26 cellular contexts compared by ENCODE assay signal in the genomic region with DNA sequence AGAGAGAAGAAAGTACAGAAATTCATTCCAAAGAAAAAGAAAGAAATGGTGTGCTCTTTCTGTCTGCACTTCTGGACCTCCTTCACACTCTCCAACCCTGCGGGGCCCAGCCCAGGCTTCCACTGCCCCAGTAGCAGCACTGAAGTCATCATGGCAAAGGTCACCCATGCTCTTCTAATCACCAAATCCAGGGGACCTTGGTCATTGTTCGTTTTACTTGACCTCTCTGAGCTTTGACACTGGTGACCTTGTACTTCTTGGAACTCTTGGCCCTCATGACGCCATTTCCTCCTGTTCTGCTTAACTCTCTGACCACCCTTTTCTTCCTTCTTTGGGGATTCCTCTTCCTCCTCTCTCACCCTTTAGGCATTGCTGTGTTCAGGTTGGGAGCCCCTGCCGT.
DNase-seq lines count a peak whose midpoint lies in the region; ATAC-seq and TF ChIP-seq lines count a peak whose summit lies in the region.
"Had no signal": no experiment of that assay in that cellular context is flagged by ENCODE, and none has a peak within 500 bp of the region (broad histone marks: within the 10 kb centered on the region; RNA-seq: fewer than 3 reads in every experiment).

No MANE protein-coding gene starts in this region.

- no peak overlapping the region for H2BK15ac ChIP-seq in mesendoderm (replicated peaks; ENCODE audit: low read depth)

- H3K4me1 ChIP-seq in mesendoderm (ENCODE audit: control insufficient read depth, low read depth, low read length): peaks cover 20% of the 10 kb centered on the region
- H3K4me1 ChIP-seq in upper lobe of right lung: peaks cover 36% of the 10 kb centered on the region
- H3K4me1 ChIP-seq: Caco-2 had no signal

- no peak overlapping the region for H3K18ac ChIP-seq in mesendoderm (ENCODE audit: low read length)

- no peaks in the 10 kb centered on the region for H3K79me1 ChIP-seq in mesendoderm (ENCODE audit: low read length)

- no peak overlapping the region for H3K4me2 ChIP-seq in mesendoderm (ENCODE audit: low read length)
- H3K4me2 ChIP-seq: smooth muscle cell had no signal

- H3K9me3 Mint-ChIP-seq in chondrocyte (ENCODE audit: low read depth): peaks cover 3% of the 10 kb centered on the region

- H3K23ac ChIP-seq in mesendoderm (ENCODE audit: low read length): no peak overlapping the region

- H3K4me3 ChIP-seq in mesendoderm (ENCODE audit: low read length): no peak overlapping the region
- H3K4me3 ChIP-seq in upper lobe of right lung: no peak overlapping the region
- H3K4me3 ChIP-seq: esophagus squamous epithelium, gastrocnemius medialis, GM12878, HAP-1, SJSA1, smooth muscle cell, uterus had no signal

- no peak overlapping the region for H3K27ac ChIP-seq in mesendoderm (ENCODE audit: low read depth, low read length)
- H3K27ac ChIP-seq in upper lobe of right lung: no peak overlapping the region
- H3K27ac ChIP-seq: esophagus squamous epithelium, gastrocnemius medialis, SJSA1, uterus had no signal

- H3K36me3 ChIP-seq in mesendoderm (ENCODE audit: control insufficient read depth, insufficient read depth, low read length) (no peaks in the 10 kb centered on the region), upper lobe of right lung (no peaks in the 10 kb centered on the region)
- H3K36me3 ChIP-seq: esophagus squamous epithelium, gastrocnemius medialis, HAP-1, uterus had no signal

- no peak for TF ChIP-seq CTCF in chondrocyte (IDR thresholded peaks at IDR 0.05)
- no peak for TF ChIP-seq CTCF in upper lobe of right lung (IDR thresholded peaks at IDR 0.05)

- no peaks in the 10 kb centered on the region for H3K27me3 ChIP-seq in mesendoderm (ENCODE audit: insufficient read depth, low read length, poor library complexity)
- no peaks in the 10 kb centered on the region for H3K27me3 ChIP-seq in upper lobe of right lung
- H3K27me3 ChIP-seq: esophagus squamous epithelium, gastrocnemius medialis, SJSA1, uterus had no signal

- H3K79me2 ChIP-seq in mesendoderm (ENCODE audit: control insufficient read depth, insufficient read depth, low read length): no peaks in the 10 kb centered on the region

- DNase-seq in left cardiac atrium (peak; percentile 47), Right ventricle myocardium superior (no peak), chondrocyte (ENCODE audit: low spot score) (peak; percentile 36), mesendoderm (no peak), upper lobe of right lung (peak; percentile 29)
- no peak for DNase-seq in effector CD4-positive, alpha-beta T cell
- DNase-seq in stimulated activated CD4-positive, alpha-beta T cell treated with anti-CD3 and anti-CD28 coated beads, Interleukin-4, amount 100 ng/mL, for 1 hour: no peak
- DNase-seq: activated CD4-positive, alpha-beta T cell treated with anti-CD3 and anti-CD28 coated beads for 4 hours; activated naive CD8-positive, alpha-beta T cell treated with anti-CD3 and anti-CD28 coated beads for 36 hours; Caco-2; DND-41; esophagus squamous epithelium; gastrocnemius medialis; hypothalamus; NCI-H1105; NCI-H2029 treated with DMSO at 0.1 percent for 48 hours; NCI-H226; T-helper 1 cell; uterus had no signal

- H3K27me3 Mint-ChIP-seq in chondrocyte (ENCODE audit: low read depth): no peaks in the 10 kb centered on the region
- H3K27me3 Mint-ChIP-seq: activated naive CD8-positive, alpha-beta T cell treated with anti-CD3 and anti-CD28 coated beads for 36 hours; B cell; stimulated activated memory B cell treated with anti-CD40 and anti-IgM and Interleukin-4, amounts not matched to agents 10 μg/mL and 1 μg/mL and 100 μg/mL, for 72 hours had no signal

- intact Hi-C loops in left cardiac atrium (cut with DNase I): loop anchor here in 1 of 2 donors (10.0 kb wide), 1 partner anchor 130 kb away; no protein-coding TSS in a partner anchor
- intact Hi-C loops in Right ventricle myocardium superior (cut with DNase I): no loop called here
- intact Hi-C loops in upper lobe of right lung (cut with DNase I): no loop called here

- H3K27ac Mint-ChIP-seq in chondrocyte (ENCODE audit: unreplicated experiment): no peak overlapping the region
- H3K27ac Mint-ChIP-seq: activated naive CD8-positive, alpha-beta T cell treated with anti-CD3 and anti-CD28 coated beads for 36 hours; B cell; stimulated activated memory B cell treated with anti-CD40 and anti-IgM and Interleukin-4, amounts not matched to agents 10 μg/mL and 1 μg/mL and 100 μg/mL, for 72 hours had no signal

- ATAC-seq in left cardiac atrium (no peak), Right ventricle myocardium superior (ENCODE audit: poor library complexity) (no peak), upper lobe of right lung (no peak), HG02798 (IDR thresholded peaks at IDR 0.05; ENCODE audit: poor library complexity, unreplicated experiment) (no peak)
- ATAC-seq: gastrocnemius medialis; GM12878; stimulated activated memory B cell treated with anti-CD40 and anti-IgM and Interleukin-4, amounts not matched to agents 10 μg/mL and 1 μg/mL and 100 μg/mL, for 72 hours had no signal

- H3K9ac ChIP-seq in mesendoderm (ENCODE audit: low read length): no peak overlapping the region

- peak overlapping the region; percentile 70 for H2AK5ac ChIP-seq in mesendoderm (ENCODE audit: low read length)

- no peak overlapping the region for H3K56ac ChIP-seq in mesendoderm (ENCODE audit: low read length)

- no CpG with 5 or more reads among the region's 4 CpGs for whole genome bisulfite sequencing in mesendoderm (ENCODE audit: extremely low coverage, insufficient coverage, low lambda C conversion rate)

- no peak overlapping the region for H2BK5ac ChIP-seq in mesendoderm (ENCODE audit: low read length)

- H3K4me1 Mint-ChIP-seq in chondrocyte (ENCODE audit: low read depth): peaks cover 84% of the 10 kb centered on the region

- H3K9me3 ChIP-seq in upper lobe of right lung: no peaks in the 10 kb centered on the region
- H3K9me3 ChIP-seq: Caco-2, esophagus squamous epithelium, gastrocnemius medialis, HAP-1, SJSA1, uterus had no signal

- no peak overlapping the region for H2BK120ac ChIP-seq in mesendoderm (ENCODE audit: low read depth, low read length)

- H4K5ac ChIP-seq in mesendoderm (ENCODE audit: low read length): no peak overlapping the region

- no peak overlapping the region for H3K4ac ChIP-seq in mesendoderm (ENCODE audit: low read depth, low read length)

- no peak overlapping the region for H4K8ac ChIP-seq in mesendoderm (ENCODE audit: low read depth, low read length)

- H3K4me3 Mint-ChIP-seq in chondrocyte (ENCODE audit: unreplicated experiment): no peak overlapping the region
- H3K4me3 Mint-ChIP-seq: activated naive CD8-positive, alpha-beta T cell treated with anti-CD3 and anti-CD28 coated beads for 36 hours; B cell; stimulated activated memory B cell treated with anti-CD40 and anti-IgM and Interleukin-4, amounts not matched to agents 10 μg/mL and 1 μg/mL and 100 μg/mL, for 72 hours had no signal

- H3K36me3 Mint-ChIP-seq in chondrocyte (ENCODE audit: low read depth): peaks cover 14% of the 10 kb centered on the region
- H3K36me3 Mint-ChIP-seq: activated naive CD8-positive, alpha-beta T cell treated with anti-CD3 and anti-CD28 coated beads for 36 hours had no signal

Comparison
In these comparisons a context has a peak if more than half of its experiments do, and no peak if none do; other contexts are left out.
1. DNase-seq: peak in left cardiac atrium (single experiment), chondrocyte (single experiment) and upper lobe of right lung (single experiment); none in Right ventricle myocardium superior (single experiment), mesendoderm (single experiment), effector CD4-positive, alpha-beta T cell (single experiment) and stimulated activated CD4-positive, alpha-beta T cell treated with anti-CD3 and anti-CD28 coated beads, Interleukin-4, amount 100 ng/mL, for 1 hour (single experiment).